15 cellular contexts compared by ENCODE assay signal in genomic region chr2:134142903-134143302, GRCh38.
A peak's percentile ranks its signal among the peaks of the same experiment; 100 is the strongest.
DNase-seq lines count a peak whose midpoint lies in the region; ATAC-seq, FAIRE-seq and TF ChIP-seq lines count a peak whose summit lies in the region.
"Had no signal": no experiment of that assay in that cellular context is flagged by ENCODE, and none has a peak within 500 bp of the region (broad histone marks: within the 10 kb centered on the region; RNA-seq: fewer than 3 reads in every experiment).

No MANE protein-coding gene starts in this region.

- H3K9me3 ChIP-seq in mesenchymal stem cell (ENCODE audit: control insufficient read depth, low read length), result no peaks in the 10 kb centered on the region
- H3K9me3 ChIP-seq: colonic mucosa had no signal

- peak overlapping the region; percentile 72 for H3K27ac Mint-ChIP-seq in Calu3 (ENCODE audit: unreplicated experiment)

- FAIRE-seq in bronchial epithelial cell (lab: Jason Lieb, UNC), result no peak
- FAIRE-seq: D721Med had no signal

- TF ChIP-seq CTCF in Calu3 (IDR thresholded peaks at IDR 0.05; ENCODE audit: unreplicated experiment), result no peak
- TF ChIP-seq CTCF in bronchial epithelial cell (IDR thresholded peaks at IDR 0.05; ENCODE audit: insufficient read depth, low read length, severe bottlenecking), result no peak

- peak overlapping the region in 1 of 2 experiments; percentile 49 for H2BK12ac ChIP-seq in mesenchymal stem cell (ENCODE audit: low read length in 2 of 2)

- H3K27me3 ChIP-seq in bronchial epithelial cell (ENCODE audit: control insufficient read depth, insufficient read depth, low read length) (no peaks in the 10 kb centered on the region), mesenchymal stem cell (ENCODE audit: control insufficient read depth in 1 of 2, insufficient read depth in 1 of 2, low read length in 2 of 2) (no peaks in the 10 kb centered on the region)
- H3K27me3 ChIP-seq: colonic mucosa had no signal

- H3K4me3 ChIP-seq in bronchial epithelial cell (ENCODE audit: low read depth, low read length) (no peak overlapping the region), mesenchymal stem cell (ENCODE audit: insufficient read depth in 1 of 2, low read depth in 1 of 2, low read length in 2 of 2) (no peak overlapping the region)
- H3K4me3 ChIP-seq: colonic mucosa, SK-N-MC had no signal

- no peak overlapping the region for H2BK5ac ChIP-seq in mesenchymal stem cell (ENCODE audit: low read depth, low read length, poor library complexity, severe bottlenecking)

- H3K27me3 Mint-ChIP-seq in Calu3 (ENCODE audit: unreplicated experiment), result no peaks in the 10 kb centered on the region

- H3K4me3 Mint-ChIP-seq in Calu3 (ENCODE audit: low read depth, unreplicated experiment), result peak overlapping the region; percentile 47
- H3K4me3 Mint-ChIP-seq: activated naive CD4-positive, alpha-beta T cell treated with anti-CD3 and anti-CD28 coated beads for 36 hours had no signal

- H3K36me3 ChIP-seq in bronchial epithelial cell (ENCODE audit: control insufficient read depth, insufficient read depth, low read length) (no peaks in the 10 kb centered on the region), mesenchymal stem cell (ENCODE audit: control insufficient read depth in 1 of 2, insufficient read depth in 2 of 2, low read depth in 1 of 2, low read length in 2 of 2) (no peaks in the 10 kb centered on the region)
- H3K36me3 ChIP-seq: colonic mucosa had no signal

- DNase-seq in Calu3 (peak; percentile 54), M059J (ENCODE audit: low read depth) (peak; percentile 87), bronchial epithelial cell (ENCODE audit: low read depth) (peak; percentile 76), mesenchymal stem cell (no peak), HPDE6-E6E7 (ENCODE audit: extremely low spot score) (no peak), CD1c-positive myeloid dendritic cell (ENCODE audit: extremely low spot score) (no peak), HUDEP-2 (lab: John Stamatoyannopoulos, UW; ENCODE audit: unreplicated experiment in 76 of 76) (no peak)
- DNase-seq: activated naive CD4-positive, alpha-beta T cell treated with anti-CD3 and anti-CD28 coated beads for 36 hours; colonic mucosa; NCI-H1092; NCI-H510A treated with DMSO at 0.1 percent for 48 hours had no signal

- H3K79me1 ChIP-seq in mesenchymal stem cell (replicated peaks; ENCODE audit: low read length, poor library complexity, severe bottlenecking), result peaks cover 35% of the 10 kb centered on the region

- peak overlapping the region; percentile 7 for H3K27ac ChIP-seq in mesenchymal stem cell (ENCODE audit: low read length, poor library complexity, severe bottlenecking)
- H3K27ac ChIP-seq: colonic mucosa, HL-60, SK-N-MC had no signal

- H2AK5ac ChIP-seq in mesenchymal stem cell (ENCODE audit: low read length, severe bottlenecking), result no peak overlapping the region

- CTCF ChIA-PET in Calu3 (lab: Charles Lee), result interaction anchor here (1.0 to 1.9 kb wide), 4 partner anchors 12 to 325 kb away, joined by 3 to 4 read pairs (median 3); no protein-coding TSS in a partner anchor

- peaks cover 14% of the 10 kb centered on the region for H3K4me1 ChIP-seq in mesenchymal stem cell (ENCODE audit: control insufficient read depth, insufficient read depth, low read depth, low read length)

- no TSS peak for BruUV-seq in Calu3 (replicated peaks; lab: Mats Ljungman, UMichigan)

- H3K9me3 Mint-ChIP-seq in Calu3 (ENCODE audit: low read depth, unreplicated experiment), result no peaks in the 10 kb centered on the region
- H3K9me3 Mint-ChIP-seq: activated naive CD4-positive, alpha-beta T cell treated with anti-CD3 and anti-CD28 coated beads for 36 hours had no signal

- no peak overlapping the region for H3K18ac ChIP-seq in mesenchymal stem cell (ENCODE audit: low read depth in 1 of 2, low read length in 2 of 2)

- no peak overlapping the region for H4K91ac ChIP-seq in mesenchymal stem cell (ENCODE audit: low read length)

- no peak overlapping the region for H2BK15ac ChIP-seq in mesenchymal stem cell (ENCODE audit: low read depth, poor library complexity, severe bottlenecking)

- H2AFZ ChIP-seq in mesenchymal stem cell (ENCODE audit: low read depth, low read length), result no peak overlapping the region

- intact Hi-C loops in Calu3 (cut with micrococcal nuclease; ENCODE audit: unreplicated experiment), result no loop called here

- no peak overlapping the region for H3K4ac ChIP-seq in mesenchymal stem cell (ENCODE audit: low read depth in 1 of 2, low read length in 2 of 2)

- H3K23ac ChIP-seq in mesenchymal stem cell (ENCODE audit: low read length in 2 of 2), result peak overlapping the region in 1 of 2 experiments; percentile 77

- H4K8ac ChIP-seq in mesenchymal stem cell (ENCODE audit: low read length), result no peak overlapping the region

- peaks cover 86% of the 10 kb centered on the region for H3K4me1 Mint-ChIP-seq in Calu3 (ENCODE audit: low read depth, unreplicated experiment)

- H2BK120ac ChIP-seq in mesenchymal stem cell (ENCODE audit: low read depth, low read length), result no peak overlapping the region

- H3K4me2 ChIP-seq in mesenchymal stem cell (ENCODE audit: low read length, poor library complexity, severe bottlenecking), result no peak overlapping the region

- ATAC-seq in GM19395 (IDR thresholded peaks at IDR 0.05; ENCODE audit: unreplicated experiment), result no peak

- WGBS in mesenchymal stem cell, result 49% methylated on average over 5 of the region's 5 CpGs

- H3K9ac ChIP-seq in mesenchymal stem cell (ENCODE audit: low read length), result no peak overlapping the region

- no peak overlapping the region for H3K14ac ChIP-seq in mesenchymal stem cell (ENCODE audit: low read length in 2 of 2)

- H3K36me3 Mint-ChIP-seq in Calu3 (ENCODE audit: insufficient read depth, unreplicated experiment), result peaks cover 20% of the 10 kb centered on the region

Comparison
In these comparisons a context has a peak if more than half of its experiments do, and no peak if none do; other contexts are left out.
1. DNase-seq: peak in Calu3 (single experiment), M059J (single experiment) and bronchial epithelial cell (single experiment); none in mesenchymal stem cell (single experiment), HPDE6-E6E7 (single experiment), CD1c-positive myeloid dendritic cell (single experiment) and HUDEP-2 (0 of 76).